Comparison of ENCODE assay signal across 11 cellular contexts in genomic region chr15:64144565-64145281, GRCh38. TPM values are rescaled to one million over a fixed set of nuclear protein-coding genes. Genes with fewer than 3 reads are reported as not detected.
DNase-seq lines count a peak whose midpoint lies in the region; ATAC-seq and TF ChIP-seq lines count a peak whose summit lies in the region.
"Had no signal": no experiment of that assay in that cellular context is flagged by ENCODE, and none has a peak within 500 bp of the region (broad histone marks: within the 10 kb centered on the region; RNA-seq: fewer than 3 reads in every experiment).

No MANE protein-coding gene starts in this region.

- ATAC-seq in GM18867 (IDR thresholded peaks at IDR 0.05; ENCODE audit: unreplicated experiment) (peak; percentile 55), GM21786 (IDR thresholded peaks at IDR 0.05; ENCODE audit: unreplicated experiment) (peak; percentile 79), HG03571 (IDR thresholded peaks at IDR 0.05; ENCODE audit: unreplicated experiment) (peak; percentile 67), naive B cell (ENCODE audit: low read depth in 2 of 2) (peak; percentile 28 to 71), GM21576 (IDR thresholded peaks at IDR 0.05; ENCODE audit: unreplicated experiment) (no peak), omental fat pad (ENCODE audit: low FRiP score) (no peak)

- no peak for TF ChIP-seq CTCF in omental fat pad (IDR thresholded peaks at IDR 0.05)
- TF ChIP-seq CTCF in neural progenitor cell (IDR thresholded peaks at IDR 0.05) = no peak

- no peaks in the 10 kb centered on the region for H3K36me3 ChIP-seq in neural progenitor cell

- H3K4me3 ChIP-seq in neural progenitor cell = no peak overlapping the region
- H3K4me3 ChIP-seq: right lobe of liver, upper lobe of left lung had no signal

- H2AFZ ChIP-seq in neural progenitor cell (replicated peaks) = no peak overlapping the region

- no peaks in the 10 kb centered on the region for H3K79me2 ChIP-seq in neural progenitor cell (ENCODE audit: low read depth)

- no peaks in the 10 kb centered on the region for H3K9me3 ChIP-seq in neural progenitor cell (ENCODE audit: low read depth)
- H3K9me3 ChIP-seq: right lobe of liver, upper lobe of left lung had no signal

- peaks cover 25 to 32% (median 26%) of the 10 kb centered on the region in 3 donors for H3K4me1 Mint-ChIP-seq in naive B cell
- no peaks in the 10 kb centered on the region for H3K4me1 Mint-ChIP-seq in neural progenitor cell

- H3F3A ChIP-seq in neural progenitor cell (ENCODE audit: low read depth) = peaks cover 11% of the 10 kb centered on the region

- no peak overlapping the region for H3K9ac ChIP-seq in neural progenitor cell

- H3K4me3 Mint-ChIP-seq in naive B cell = peak overlapping the region in 1 of 8 donors; percentile 26
- no peak overlapping the region for H3K4me3 Mint-ChIP-seq in neural progenitor cell

- no peaks in the 10 kb centered on the region for H3K27me3 ChIP-seq in neural progenitor cell
- H3K27me3 ChIP-seq: right lobe of liver, upper lobe of left lung had no signal

- DNase-seq in naive B cell (no peak), NCI-H1092 (lab: John Stamatoyannopoulos, UW) (no peak), omental fat pad (ENCODE audit: low spot score) (no peak), neural progenitor cell (ENCODE audit: low spot score) (no peak)
- DNase-seq: Karpas-422, upper lobe of left lung had no signal

- no peaks in the 10 kb centered on the region for H3K9me3 Mint-ChIP-seq in naive B cell
- H3K9me3 Mint-ChIP-seq in neural progenitor cell = no peaks in the 10 kb centered on the region

- H3K27ac ChIP-seq in neural progenitor cell = no peak overlapping the region
- H3K27ac ChIP-seq: right lobe of liver, upper lobe of left lung had no signal

- H3K27ac Mint-ChIP-seq in naive B cell (peak overlapping the region in 5 of 6 donors; percentile 20 to 86 (median 76)), neural progenitor cell (no peak overlapping the region)

- no peaks in the 10 kb centered on the region for H4K20me1 ChIP-seq in neural progenitor cell (ENCODE audit: low read depth)

- no peaks in the 10 kb centered on the region for H3K27me3 Mint-ChIP-seq in naive B cell
- H3K27me3 Mint-ChIP-seq in neural progenitor cell (ENCODE audit: insufficient read depth, low read depth) = peaks cover 12% of the 10 kb centered on the region

- H3K4me1 ChIP-seq in neural progenitor cell = peaks cover 7% of the 10 kb centered on the region
- H3K4me1 ChIP-seq: upper lobe of left lung had no signal

- peaks cover 0 to 4% of the 10 kb centered on the region in 2 donors for H3K36me3 Mint-ChIP-seq in naive B cell
- peaks cover 16% of the 10 kb centered on the region for H3K36me3 Mint-ChIP-seq in neural progenitor cell

- no peak overlapping the region for H3K4me2 ChIP-seq in neural progenitor cell

RNA-seq across cellular contexts. Expression of gene SNX22, which starts 6.8 kb away (rescaled TPM):
- 10 to 100 TPM; 55.7 to 95.8 (median 59.7) TPM for polyA plus RNA-seq in naive B cell (ENCODE audit: low read depth in 6 of 6)
- total RNA-seq in omental fat pad (1 to 10 TPM in 2 of 4 donors, under 1 TPM in 1, not detected in 1; 0.38 to 2.6 (median 1.2) TPM), neural progenitor cell (ENCODE audit: low replicate concordance) (4.0 and 6.4 TPM in 2 replicates)

RNA-seq across cellular contexts. Expression of gene PPIB, which starts 18.1 kb away (rescaled TPM):
- 100 to 1,000 TPM; 419 to 599 (median 451) TPM for polyA plus RNA-seq in naive B cell (ENCODE audit: low read depth in 6 of 6)
- total RNA-seq in omental fat pad = 100 to 1,000 TPM; 244 to 431 (median 373) TPM
- 109 and 137 TPM in 2 replicates for total RNA-seq in neural progenitor cell (ENCODE audit: low replicate concordance)

RNA-seq across cellular contexts. Expression of gene SNX1, which starts 48.9 kb away (rescaled TPM):
- 100 to 1,000 TPM in 2 of 6 donors, 10 to 100 TPM in 4; 56.3 to 109 (median 78.0) TPM for polyA plus RNA-seq in naive B cell (ENCODE audit: low read depth in 6 of 6)
- total RNA-seq in omental fat pad (100 to 1,000 TPM; 104 to 125 (median 120) TPM), neural progenitor cell (ENCODE audit: low replicate concordance) (24.0 and 31.3 TPM in 2 replicates)

RNA-seq across cellular contexts. Expression of gene CIAO2A, which starts 51.1 kb away (rescaled TPM):
- 100 to 1,000 TPM; 260 to 473 (median 320) TPM for polyA plus RNA-seq in naive B cell (ENCODE audit: low read depth in 6 of 6)
- total RNA-seq in omental fat pad (10 to 100 TPM; 39.9 to 48.3 (median 40.5) TPM), neural progenitor cell (ENCODE audit: low replicate concordance) (114 and 210 TPM in 2 replicates)

Comparison
In these comparisons a context has a peak if more than half of its experiments do, and no peak if none do; other contexts are left out.
1. ATAC-seq: peak in GM18867 (single experiment), GM21786 (single experiment), HG03571 (single experiment) and naive B cell (2 of 2); none in GM21576 (single experiment) and omental fat pad (single experiment).